ENCODE assay signal across 8 cellular contexts in the genomic region with DNA sequence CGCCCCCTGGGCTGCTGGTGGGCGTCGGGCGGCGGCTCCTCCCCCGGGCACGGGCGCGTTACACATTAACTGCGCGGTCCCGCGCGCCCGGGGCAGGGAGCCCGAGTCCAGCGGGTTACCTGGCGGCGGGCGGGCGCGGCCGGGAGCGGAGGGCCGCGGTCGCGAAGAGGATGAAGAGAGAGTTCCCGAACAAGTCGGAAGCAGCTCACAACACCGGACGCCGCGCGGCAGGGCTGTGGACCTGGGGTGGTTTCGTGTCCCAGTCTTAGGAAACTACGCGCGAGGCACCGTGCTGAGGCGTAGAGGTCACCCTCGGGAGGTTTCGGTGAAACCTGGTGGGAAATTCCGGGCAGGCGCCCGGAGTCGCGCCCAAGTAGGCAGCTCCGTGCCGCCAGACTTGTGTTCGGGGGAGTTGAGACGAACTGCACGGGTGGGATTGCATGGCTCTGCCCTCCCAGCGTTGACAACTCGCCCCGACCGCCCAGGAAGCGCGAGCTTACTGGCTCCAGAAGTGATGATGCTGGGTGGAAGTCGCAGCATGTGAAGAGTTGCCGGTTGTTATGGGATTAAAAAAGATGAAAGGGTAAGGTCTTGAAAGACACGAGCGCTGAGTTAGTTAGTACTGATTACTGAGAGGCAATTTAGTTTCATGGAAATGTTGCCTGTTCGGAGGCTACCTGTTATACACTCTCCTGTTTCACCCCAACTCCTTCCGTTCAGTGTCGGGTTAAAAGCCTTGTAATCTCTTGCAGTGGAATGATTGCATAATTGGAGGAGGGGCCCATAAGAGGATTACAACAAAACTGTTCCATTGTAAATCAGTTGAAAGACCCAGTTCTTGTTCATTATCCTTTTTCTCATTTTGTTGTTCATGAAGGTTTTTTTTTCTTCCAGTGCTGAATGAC. TPM values are rescaled to one million over a fixed set of nuclear protein-coding genes. Genes with fewer than 3 reads are reported as not detected.
DNase-seq lines count a peak whose midpoint lies in the region; ATAC-seq and TF ChIP-seq lines count a peak whose summit lies in the region.

No MANE protein-coding gene starts in this region.

- H3K27me3 ChIP-seq in liver (ENCODE audit: control insufficient read depth in 4 of 4, insufficient read depth in 4 of 4, low read length in 3 of 4) = no peaks in the 10 kb centered on the region

- peaks cover 15% of the 10 kb centered on the region for H3K4me1 Mint-ChIP-seq in activated CD4-positive, alpha-beta T cell treated with anti-CD3 and anti-CD28 coated beads, Interleukin-2, amount 10 ng/mL, durations not matched to agents 24 days and 14 days

- TF ChIP-seq CTCF in liver (IDR thresholded peaks at IDR 0.05; ENCODE audit: low read depth, low read length, missing input control) = no peak

- TF ChIP-seq RAD21 in liver (IDR thresholded peaks at IDR 0.05) = peak; percentile 23 to 24

- H3K4me3 ChIP-seq in liver (ENCODE audit: low read depth in 1 of 3, low read length in 3 of 3) = peak overlapping the region; percentile 88 to 94 (median 92)

- intact Hi-C loops in activated CD4-positive, alpha-beta T cell treated with anti-CD3 and anti-CD28 coated beads, Interleukin-2, amount 10 ng/mL, durations not matched to agents 24 days and 14 days (cut with micrococcal nuclease) = loop anchor here (2.0 to 5.0 kb wide), 3 partner anchors 155 to 1923 kb away; a partner anchor contains a TSS

- H3K9me3 ChIP-seq in liver (ENCODE audit: control insufficient read depth in 4 of 4, low read length in 3 of 4) = no peaks in the 10 kb centered on the region

- H3K9ac ChIP-seq in liver (ENCODE audit: low read depth in 1 of 2, low read length in 2 of 2) = peak overlapping the region; percentile 86 to 92

- H3K36me3 ChIP-seq in liver (ENCODE audit: control insufficient read depth in 4 of 4, insufficient read depth in 3 of 4, low read depth in 1 of 4, low read length in 3 of 4) = no peaks in the 10 kb centered on the region

- peaks cover 25% of the 10 kb centered on the region for H3K27me3 Mint-ChIP-seq in activated CD4-positive, alpha-beta T cell treated with anti-CD3 and anti-CD28 coated beads, Interleukin-2, amount 10 ng/mL, durations not matched to agents 24 days and 14 days

- H3K4me1 ChIP-seq in liver (ENCODE audit: control insufficient read depth in 4 of 4, insufficient read depth in 4 of 4, low read length in 3 of 4) = peaks cover 0 to 20% (median 6%) of the 10 kb centered on the region in 4 donors

- DNase-seq in ACHN (peak; percentile 77), NCI-H510A (lab: John Stamatoyannopoulos, UW) (peak; percentile 60), dermis blood vessel endothelial cell (peak; percentile 48)
- peak; percentile 89 for DNase-seq in activated CD4-positive, alpha-beta T cell treated with anti-CD3 and anti-CD28 coated beads, Interleukin-2, amount 10 ng/mL, durations not matched to agents 24 days and 14 days
- DNase-seq in stimulated activated CD4-positive, alpha-beta T cell treated with anti-CD3 and anti-CD28 coated beads, Interleukin-4, amount 100 ng/mL, for 4 hours = peak; percentile 45 to 50

- peak; percentile 54 for ATAC-seq in GM18907 (IDR thresholded peaks at IDR 0.05; ENCODE audit: unreplicated experiment)
- ATAC-seq in HG03159 (IDR thresholded peaks at IDR 0.05; ENCODE audit: unreplicated experiment) = peak; percentile 36

- peak overlapping the region; percentile 82 to 92 for H3K27ac ChIP-seq in liver (ENCODE audit: low read depth in 1 of 2, low read length in 2 of 2)

- no peaks in the 10 kb centered on the region for H3K9me3 Mint-ChIP-seq in activated CD4-positive, alpha-beta T cell treated with anti-CD3 and anti-CD28 coated beads, Interleukin-2, amount 10 ng/mL, durations not matched to agents 24 days and 14 days

- peak overlapping the region; percentile 86 for H3K4me3 Mint-ChIP-seq in activated CD4-positive, alpha-beta T cell treated with anti-CD3 and anti-CD28 coated beads, Interleukin-2, amount 10 ng/mL, durations not matched to agents 24 days and 14 days

- peaks cover 6% of the 10 kb centered on the region for H3K36me3 Mint-ChIP-seq in activated CD4-positive, alpha-beta T cell treated with anti-CD3 and anti-CD28 coated beads, Interleukin-2, amount 10 ng/mL, durations not matched to agents 24 days and 14 days (ENCODE audit: low read depth)

- H3K27ac Mint-ChIP-seq in activated CD4-positive, alpha-beta T cell treated with anti-CD3 and anti-CD28 coated beads, Interleukin-2, amount 10 ng/mL, durations not matched to agents 24 days and 14 days = peak overlapping the region; percentile 43

- in situ Hi-C loops in ACHN (cut with HindIII; ENCODE audit: low pct_ligation_motif_present, low pct_unique_long_range_greater_than_20kb, low sequenced_read_pairs) = no loop called here

- WGBS in liver = under 1% methylated on average over 66 of the region's 66 CpGs

TF ChIP-seq in liver, 16 proteins besides CTCF, POLR2A, EP300 and RAD21:
- TF ChIP-seq SP1 (IDR thresholded peaks at IDR 0.05) (peak; percentile 48), HNF4A (conservative IDR thresholded peaks at IDR 0.05) (peak; percentile 5 to 26), RXRA (IDR thresholded peaks at IDR 0.05) (peak in 1 of 2 donors; percentile 47), EGR1 (IDR thresholded peaks at IDR 0.05; ENCODE audit: low read depth in 2 of 2) (peak in 1 of 2 donors; percentile 53), GABPA (IDR thresholded peaks at IDR 0.05 in 1 of 2, conservative IDR thresholded peaks at IDR 0.05 in 1 of 2) (peak in 1 of 2 donors; percentile 36), FOXA2 (IDR thresholded peaks at IDR 0.05) (no peak), YY1 (IDR thresholded peaks at IDR 0.05) (peak; percentile 47), HNF4G (IDR thresholded peaks at IDR 0.05) (no peak), JUND (IDR thresholded peaks at IDR 0.05) (peak in 1 of 2 donors; percentile 14), FOXA1 (IDR thresholded peaks at IDR 0.05) (no peak), TAF1 (conservative IDR thresholded peaks at IDR 0.05) (peak; percentile 56), NR2F2 (IDR thresholded peaks at IDR 0.05) (no peak)
- TF ChIP-seq, protein P1, sequence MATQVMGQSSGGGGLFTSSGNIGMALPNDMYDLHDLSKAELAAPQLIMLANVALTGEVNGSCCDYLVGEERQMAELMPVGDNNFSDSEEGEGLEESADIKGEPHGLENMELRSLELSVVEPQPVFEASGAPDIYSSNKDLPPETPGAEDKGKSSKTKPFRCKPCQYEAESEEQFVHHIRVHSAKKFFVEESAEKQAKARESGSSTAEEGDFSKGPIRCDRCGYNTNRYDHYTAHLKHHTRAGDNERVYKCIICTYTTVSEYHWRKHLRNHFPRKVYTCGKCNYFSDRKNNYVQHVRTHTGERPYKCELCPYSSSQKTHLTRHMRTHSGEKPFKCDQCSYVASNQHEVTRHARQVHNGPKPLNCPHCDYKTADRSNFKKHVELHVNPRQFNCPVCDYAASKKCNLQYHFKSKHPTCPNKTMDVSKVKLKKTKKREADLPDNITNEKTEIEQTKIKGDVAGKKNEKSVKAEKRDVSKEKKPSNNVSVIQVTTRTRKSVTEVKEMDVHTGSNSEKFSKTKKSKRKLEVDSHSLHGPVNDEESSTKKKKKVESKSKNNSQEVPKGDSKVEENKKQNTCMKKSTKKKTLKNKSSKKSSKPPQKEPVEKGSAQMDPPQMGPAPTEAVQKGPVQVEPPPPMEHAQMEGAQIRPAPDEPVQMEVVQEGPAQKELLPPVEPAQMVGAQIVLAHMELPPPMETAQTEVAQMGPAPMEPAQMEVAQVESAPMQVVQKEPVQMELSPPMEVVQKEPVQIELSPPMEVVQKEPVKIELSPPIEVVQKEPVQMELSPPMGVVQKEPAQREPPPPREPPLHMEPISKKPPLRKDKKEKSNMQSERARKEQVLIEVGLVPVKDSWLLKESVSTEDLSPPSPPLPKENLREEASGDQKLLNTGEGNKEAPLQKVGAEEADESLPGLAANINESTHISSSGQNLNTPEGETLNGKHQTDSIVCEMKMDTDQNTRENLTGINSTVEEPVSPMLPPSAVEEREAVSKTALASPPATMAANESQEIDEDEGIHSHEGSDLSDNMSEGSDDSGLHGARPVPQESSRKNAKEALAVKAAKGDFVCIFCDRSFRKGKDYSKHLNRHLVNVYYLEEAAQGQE (IDR thresholded peaks at IDR 0.05) = peak; percentile 46
- TF ChIP-seq, protein P2, sequence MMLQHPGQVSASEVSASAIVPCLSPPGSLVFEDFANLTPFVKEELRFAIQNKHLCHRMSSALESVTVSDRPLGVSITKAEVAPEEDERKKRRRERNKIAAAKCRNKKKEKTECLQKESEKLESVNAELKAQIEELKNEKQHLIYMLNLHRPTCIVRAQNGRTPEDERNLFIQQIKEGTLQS (IDR thresholded peaks at IDR 0.05) = no peak
- TF ChIP-seq, protein P3, sequence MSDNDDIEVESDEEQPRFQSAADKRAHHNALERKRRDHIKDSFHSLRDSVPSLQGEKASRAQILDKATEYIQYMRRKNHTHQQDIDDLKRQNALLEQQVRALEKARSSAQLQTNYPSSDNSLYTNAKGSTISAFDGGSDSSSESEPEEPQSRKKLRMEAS (IDR thresholded peaks at IDR 0.05) = peak; percentile 8
- TF ChIP-seq, protein P4, sequence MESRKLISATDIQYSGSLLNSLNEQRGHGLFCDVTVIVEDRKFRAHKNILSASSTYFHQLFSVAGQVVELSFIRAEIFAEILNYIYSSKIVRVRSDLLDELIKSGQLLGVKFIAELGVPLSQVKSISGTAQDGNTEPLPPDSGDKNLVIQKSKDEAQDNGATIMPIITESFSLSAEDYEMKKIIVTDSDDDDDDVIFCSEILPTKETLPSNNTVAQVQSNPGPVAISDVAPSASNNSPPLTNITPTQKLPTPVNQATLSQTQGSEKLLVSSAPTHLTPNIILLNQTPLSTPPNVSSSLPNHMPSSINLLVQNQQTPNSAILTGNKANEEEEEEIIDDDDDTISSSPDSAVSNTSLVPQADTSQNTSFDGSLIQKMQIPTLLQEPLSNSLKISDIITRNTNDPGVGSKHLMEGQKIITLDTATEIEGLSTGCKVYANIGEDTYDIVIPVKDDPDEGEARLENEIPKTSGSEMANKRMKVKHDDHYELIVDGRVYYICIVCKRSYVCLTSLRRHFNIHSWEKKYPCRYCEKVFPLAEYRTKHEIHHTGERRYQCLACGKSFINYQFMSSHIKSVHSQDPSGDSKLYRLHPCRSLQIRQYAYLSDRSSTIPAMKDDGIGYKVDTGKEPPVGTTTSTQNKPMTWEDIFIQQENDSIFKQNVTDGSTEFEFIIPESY (IDR thresholded peaks at IDR 0.05) = peak; percentile 13
TF ChIP-seq in liver: peak in this region for 11.

RNA-seq across cellular contexts. Expression of a gene that starts 0.9 kb away (rescaled TPM):
- 28.5 and 33.6 TPM in 2 replicates for total RNA-seq in activated CD4-positive, alpha-beta T cell treated with anti-CD3 and anti-CD28 coated beads, Interleukin-2, amount 10 ng/mL, durations not matched to agents 24 days and 14 days
- total RNA-seq in dermis blood vessel endothelial cell (19.1 and 19.9 TPM in 2 replicates), liver (10 to 100 TPM; 11.7 to 35.3 TPM)
- polyA plus RNA-seq in liver = 10 to 100 TPM in 1 of 2 donors, 1 to 10 TPM in 1; 5.7 to 16.9 TPM

RNA-seq across cellular contexts. Expression of a gene that starts 40.4 kb away (rescaled TPM):
- total RNA-seq in activated CD4-positive, alpha-beta T cell treated with anti-CD3 and anti-CD28 coated beads, Interleukin-2, amount 10 ng/mL, durations not matched to agents 24 days and 14 days = not detected in 2 replicates
- 0.09 and 0.17 TPM in 2 replicates for total RNA-seq in dermis blood vessel endothelial cell
- total RNA-seq in liver = under 1 TPM in 1 of 2 donors, not detected in 1; 0.89 TPM
- polyA plus RNA-seq in liver = not detected

Comparison
In these comparisons a context has a peak if more than half of its experiments do, and no peak if none do; other contexts are left out.
1. Peak in every context shown above with its lines: DNase-seq, ATAC-seq, H3K4me3 ChIP-seq and H3K27ac ChIP-seq.